In the genomic region with DNA sequence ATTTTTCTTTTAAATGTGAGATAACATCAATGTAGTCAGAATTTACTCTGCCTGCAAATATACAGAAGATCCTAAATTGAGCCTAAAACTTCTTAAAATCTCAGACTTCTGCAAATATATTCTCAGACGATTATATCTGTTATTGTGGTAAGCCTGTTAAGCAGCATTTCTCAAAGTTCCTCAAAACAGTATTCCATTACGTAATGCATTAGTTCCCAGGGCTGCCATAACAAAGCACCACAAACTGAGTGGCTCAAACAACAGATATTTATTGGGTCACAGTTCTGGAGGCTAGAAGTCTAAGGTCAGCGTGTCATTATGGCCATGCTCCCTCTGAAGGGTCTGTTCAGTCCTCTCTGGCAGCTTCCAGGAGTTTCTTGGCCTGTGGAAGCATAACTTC, we compare ENCODE assay signal across 29 cellular contexts.
DNase-seq lines count a peak whose midpoint lies in the region; ATAC-seq, FAIRE-seq and TF ChIP-seq lines count a peak whose summit lies in the region.
"Had no signal": no experiment of that assay in that cellular context is flagged by ENCODE, and none has a peak within 500 bp of the region (broad histone marks: within the 10 kb centered on the region; RNA-seq: fewer than 3 reads in every experiment).

No MANE protein-coding gene starts in this region.

- no peak overlapping the region for H3K4me3 ChIP-seq in HepG2 (replicated peaks in 1 of 3; ENCODE audit: insufficient read depth in 1 of 3, low read depth in 2 of 3, low read length in 3 of 3)
- no peak overlapping the region for H3K4me3 ChIP-seq in right lobe of liver
- H3K4me3 ChIP-seq: gastrocnemius medialis, hepatocyte, K562, psoas muscle had no signal

- no TSS peak for BruUV-seq in HepG2 (replicated peaks; lab: Mats Ljungman, UMichigan)

- H4K20me1 ChIP-seq in HepG2 (ENCODE audit: insufficient read depth, low read length), result no peaks in the 10 kb centered on the region

- ATAC-seq in HepG2 (no peak), right lobe of liver (no peak), HG03571 (IDR thresholded peaks at IDR 0.05; ENCODE audit: unreplicated experiment) (no peak), GM19463 (IDR thresholded peaks at IDR 0.05; ENCODE audit: unreplicated experiment) (no peak), HG03280 (IDR thresholded peaks at IDR 0.05; ENCODE audit: unreplicated experiment) (no peak)
- ATAC-seq: activated CD4-positive, alpha-beta T cell treated with anti-CD3 and anti-CD28 coated beads for 36 hours; gastrocnemius medialis; K562; natural killer cell treated with Interleukin-12 subunit alpha and Interleukin-12 subunit beta and Interleukin-15 and Interleukin-18, amount 100 ng/mL, for 72 hours; psoas muscle; stimulated activated memory B cell treated with anti-CD40 and anti-IgM and Interleukin-4, amounts not matched to agents 10 μg/mL and 1 μg/mL and 100 μg/mL, for 72 hours had no signal

- H3K79me2 ChIP-seq in HepG2 (ENCODE audit: insufficient read depth, low read length), result no peaks in the 10 kb centered on the region
- H3K79me2 ChIP-seq: hepatocyte had no signal

- H3K4me1 ChIP-seq in HepG2 (ENCODE audit: insufficient read depth, low read length), result no peaks in the 10 kb centered on the region
- H3K4me1 ChIP-seq in right lobe of liver, result no peaks in the 10 kb centered on the region
- H3K4me1 ChIP-seq: gastrocnemius medialis, psoas muscle had no signal

- intact Hi-C loops in HepG2 (cut with micrococcal nuclease; ENCODE audit: unreplicated experiment) (no loop called here), right lobe of liver (cut with DNase I) (no loop called here)

- CTCF ChIA-PET in HepG2 (lab: Yijun Ruan, JAX; ENCODE audit: low intra/inter-chr PET ratio, low total read pairs), result no interaction called here

- no peak overlapping the region for H3K9ac ChIP-seq in HepG2 (ENCODE audit: insufficient read depth, low read depth, low read length)

- 9% methylated on average over 3 of the region's 3 CpGs for WGBS in HepG2 (ENCODE audit: low lambda C conversion rate)
- WGBS in right lobe of liver (ENCODE audit: insufficient coverage, low coverage, low lambda C conversion rate, missing lambda C conversion rate), result 68% methylated on average over 3 of the region's 3 CpGs

- TF ChIP-seq EP300 in HepG2 (IDR thresholded peaks at IDR 0.05; ENCODE audit: low read depth in 2 of 2, low read length in 2 of 2) (no peak), HepG2 (CRISPR knock-in tag; IDR thresholded peaks at IDR 0.05; ENCODE audit: borderline replicate concordance) (no peak)

- DNase-seq in HepG2 (ENCODE audit: low spot score) (no peak), right lobe of liver (no peak), SK-N-DZ (ENCODE audit: low spot score) (peak; percentile 20)
- DNase-seq in activated CD4-positive, alpha-beta T cell treated with anti-CD3 and anti-CD28 coated beads for 4 hours, result no peak
- DNase-seq: activated CD4-positive, alpha-beta T cell treated with anti-CD3 and anti-CD28 coated beads for 36 hours; aorta; CD4-positive, alpha-beta T cell; gastrocnemius medialis; kidney glomerular epithelial cell; NCI-H1436 treated with DMSO at 0.1 percent for 48 hours; NCI-H345; NCI-H69; occipital lobe; psoas muscle; substantia nigra had no signal

- in situ Hi-C loops in HepG2 (cut with HindIII; ENCODE audit: extremely low pct_ligation_motif_present, low pct_unique_long_range_greater_than_20kb), result no loop called here

- TF ChIP-seq CTCF in HepG2 (CRISPR knock-in tag; IDR thresholded peaks at IDR 0.05) (no peak), right lobe of liver (IDR thresholded peaks at IDR 0.05) (no peak)

- H3K4me2 ChIP-seq in HepG2 (ENCODE audit: low read depth, low read length), result no peak overlapping the region
- H3K4me2 ChIP-seq: hepatocyte had no signal

- FAIRE-seq in HepG2 (lab: Jason Lieb, UNC), result no peak
- FAIRE-seq: A204.1, bronchial epithelial cell, colon, D721Med, endothelial cell of umbilical vein, HTR-8/SVneo, K562 had no signal

- POLR2A ChIA-PET in HepG2 (lab: Yijun Ruan, JAX), result no interaction called here

- TF ChIP-seq POLR2A in HepG2 (IDR thresholded peaks at IDR 0.05; ENCODE audit: insufficient read depth in 1 of 2, low read depth in 2 of 2, low read length in 2 of 2), result no peak
- no peak for TF ChIP-seq POLR2A in right lobe of liver (IDR thresholded peaks at IDR 0.05)

- no peak for TF ChIP-seq RAD21 in HepG2 (CRISPR knock-in tag; IDR thresholded peaks at IDR 0.05)

- no peak overlapping the region for H3K27ac ChIP-seq in HepG2 (ENCODE audit: extremely low read length, insufficient read depth, low read length)
- no peak overlapping the region for H3K27ac ChIP-seq in right lobe of liver
- H3K27ac ChIP-seq in angular gyrus (ENCODE audit: low read depth, low read length), result peak overlapping the region; percentile 27
- H3K27ac ChIP-seq: gastrocnemius medialis, hepatocyte, psoas muscle had no signal

- no peaks in the 10 kb centered on the region for H3K36me3 ChIP-seq in HepG2 (replicated peaks in 1 of 2; ENCODE audit: control insufficient read depth in 1 of 2, insufficient read depth in 2 of 2, low read length in 2 of 2)
- H3K36me3 ChIP-seq in right lobe of liver, result no peaks in the 10 kb centered on the region
- H3K36me3 ChIP-seq: gastrocnemius medialis had no signal

- H2AFZ ChIP-seq in HepG2 (ENCODE audit: low read length), result no peak overlapping the region
- H2AFZ ChIP-seq: hepatocyte had no signal

- H3K27me3 ChIP-seq in HepG2 (ENCODE audit: control insufficient read depth in 1 of 2, insufficient read depth in 2 of 2, low read length in 2 of 2), result no peaks in the 10 kb centered on the region
- H3K27me3 ChIP-seq in right lobe of liver, result no peaks in the 10 kb centered on the region
- H3K27me3 ChIP-seq: gastrocnemius medialis, hepatocyte had no signal

- peaks cover 61% of the 10 kb centered on the region for H3K9me3 ChIP-seq in HepG2 (ENCODE audit: low read length)
- no peaks in the 10 kb centered on the region for H3K9me3 ChIP-seq in right lobe of liver
- H3K9me3 ChIP-seq: gastrocnemius medialis, psoas muscle had no signal

TF ChIP-seq in HepG2, 621 proteins besides CTCF, POLR2A, EP300 and RAD21:
- TF ChIP-seq ATF7 (IDR thresholded peaks at IDR 0.05), result peak; percentile 73
- no peak for TF ChIP-seq ATF7 (CRISPR knock-in tag; IDR thresholded peaks at IDR 0.05)
- no peak for TF ChIP-seq POLR2AphosphoS2 (IDR thresholded peaks at IDR 0.05; ENCODE audit: low read depth, low read length)
